Comparison of ENCODE assay signal across 19 cellular contexts in the genomic region with DNA sequence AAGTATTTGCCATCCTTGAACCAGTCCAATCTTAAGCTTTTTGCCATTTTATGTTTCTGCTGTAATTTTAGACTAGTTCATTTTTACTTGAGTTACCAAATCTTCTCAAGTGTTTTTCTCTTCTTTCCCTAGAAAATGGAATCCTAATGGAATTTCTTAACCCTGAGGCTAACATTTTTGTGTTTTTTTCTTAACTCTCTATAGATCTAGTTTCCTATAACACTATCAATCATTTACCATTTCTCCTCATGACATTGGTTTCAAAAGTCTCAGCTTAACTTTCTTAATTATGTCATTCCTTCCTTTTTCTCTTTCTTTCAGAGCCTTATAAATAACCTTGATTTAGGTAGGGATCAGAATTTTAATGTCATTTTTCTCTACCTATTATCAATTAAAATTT. TPM values are rescaled to one million over a fixed set of nuclear protein-coding genes. Genes with fewer than 3 reads are reported as not detected.
DNase-seq lines count a peak whose midpoint lies in the region; ATAC-seq, FAIRE-seq and TF ChIP-seq lines count a peak whose summit lies in the region.
"Had no signal": no experiment of that assay in that cellular context is flagged by ENCODE, and none has a peak within 500 bp of the region (broad histone marks: within the 10 kb centered on the region; RNA-seq: fewer than 3 reads in every experiment).

No MANE protein-coding gene starts in this region.

- no peak overlapping the region for H3K4me3 ChIP-seq in HEK293 (ENCODE audit: low read depth, low read length)
- no peak overlapping the region for H3K4me3 ChIP-seq in GM12878
- no peak overlapping the region for H3K4me3 ChIP-seq in MG63
- H3K4me3 ChIP-seq: A549, cardiac muscle cell, uterus had no signal

- no peaks in the 10 kb centered on the region for H3K79me2 ChIP-seq in GM12878 (ENCODE audit: control insufficient read depth, insufficient read depth, low read length)

- SMC1A ChIA-PET in GM12878 (lab: Charles Lee; ENCODE audit: uncharacterized antibody, unreplicated experiment), result interaction anchor here (1.0 to 3.8 kb wide), 10 partner anchors 9 to 174 kb away, joined by 3 to 19 read pairs (median 4); no protein-coding TSS in a partner anchor

- peaks cover 11% of the 10 kb centered on the region for H3K4me1 Mint-ChIP-seq in activated T-cell treated with anti-CD3 and anti-CD28 coated beads, Interleukin-2, amount 50 U/mL, for 72 hours (ENCODE audit: low read depth)
- peaks cover 2% of the 10 kb centered on the region for H3K4me1 Mint-ChIP-seq in activated T-cell treated with anti-CD3 and anti-CD28 coated beads, Interleukin-2, amount 50 U/mL, for 4 hours (ENCODE audit: low read depth)
- peaks cover 25% of the 10 kb centered on the region for H3K4me1 Mint-ChIP-seq in stimulated activated memory B cell treated with anti-CD40 and anti-IgM and Interleukin-4, amounts not matched to agents 10 μg/mL and 1 μg/mL and 100 μg/mL, for 72 hours
- H3K4me1 Mint-ChIP-seq: immature natural killer cell, memory B cell had no signal

- H3K36me3 ChIP-seq in HEK293 (ENCODE audit: control insufficient read depth in 2 of 2, insufficient read depth in 1 of 2, low read length in 2 of 2), result peaks cover 43 to 59% of the 10 kb centered on the region in 2 experiments
- H3K36me3 ChIP-seq in GM12878 (ENCODE audit: control insufficient read depth in 2 of 2, insufficient read depth in 2 of 2, low read length in 1 of 2), result peaks cover 2 to 25% of the 10 kb centered on the region in 2 experiments; a peak in 3 of 4 replicates
- H3K36me3 ChIP-seq in MG63, result peaks cover 27% of the 10 kb centered on the region

- FAIRE-seq in GM12878 (lab: Jason Lieb, UNC), result no peak
- FAIRE-seq: A549 had no signal

- H3K9me3 Mint-ChIP-seq in activated T-cell treated with anti-CD3 and anti-CD28 coated beads, Interleukin-2, amount 50 U/mL, for 72 hours, result no peaks in the 10 kb centered on the region
- H3K9me3 Mint-ChIP-seq in activated T-cell treated with anti-CD3 and anti-CD28 coated beads, Interleukin-2, amount 50 U/mL, for 4 hours, result no peaks in the 10 kb centered on the region
- H3K9me3 Mint-ChIP-seq in stimulated activated memory B cell treated with anti-CD40 and anti-IgM and Interleukin-4, amounts not matched to agents 10 μg/mL and 1 μg/mL and 100 μg/mL, for 72 hours, result no peaks in the 10 kb centered on the region
- H3K9me3 Mint-ChIP-seq: activated T-helper 2 cell treated with anti-CD3 and anti-CD28 coated beads, Interferon-gamma antibody, Interleukin-2, Interleukin-4, amounts not matched to agents 10 μg/mL and 5 μg/mL and 100 μg/mL, durations not matched to agents 14 hours and 24 hours and 36 hours; immature natural killer cell; memory B cell had no signal

- RAD21 ChIA-PET in GM12878 (lab: Charles Lee; ENCODE audit: unreplicated experiment), result no interaction called here

- CTCF ChIA-PET in HEK293 (lab: Yijun Ruan, JAX), result no interaction called here
- CTCF ChIA-PET in GM12878 (lab: Yijun Ruan, JAX), result interaction anchor here (0.8 to 1.9 kb wide), 5 partner anchors 9 to 238 kb away, joined by 3 to 5 read pairs (median 3); no protein-coding TSS in a partner anchor

- no peak for TF ChIP-seq RAD21 in GM12878 (IDR thresholded peaks at IDR 0.05; ENCODE audit: insufficient read depth, low read depth, low read length)

- POLR2A ChIA-PET in HEK293 (lab: Yijun Ruan, JAX) (interaction anchor here (0.8 kb wide), 1 partner anchor 11 kb away, joined by 3 read pairs; no protein-coding TSS in a partner anchor), GM12878 (lab: Charles Lee) (interaction anchor here (0.6 kb wide), 2 partner anchors 37 to 1602 kb away, joined by 3 to 9 read pairs; no protein-coding TSS in a partner anchor)

- no peak for ATAC-seq in activated T-cell treated with anti-CD3 and anti-CD28 coated beads, Interleukin-2, amount 50 U/mL, for 72 hours (replicated peaks in 1 of 2)
- ATAC-seq in activated T-cell treated with anti-CD3 and anti-CD28 coated beads, Interleukin-2, amount 50 U/mL, for 4 hours, result no peak
- peak; percentile 46 for ATAC-seq in GM12878
- no peak for ATAC-seq in stimulated activated memory B cell treated with anti-CD40 and anti-IgM and Interleukin-4, amounts not matched to agents 10 μg/mL and 1 μg/mL and 100 μg/mL, for 72 hours
- ATAC-seq: A549 had no signal

- H3K9me3 ChIP-seq in HEK293 (ENCODE audit: control insufficient read depth, insufficient read depth, low read depth, low read length) (no peaks in the 10 kb centered on the region), GM12878 (replicated peaks; ENCODE audit: control insufficient read depth, insufficient read depth, low read length) (no peaks in the 10 kb centered on the region), MG63 (no peaks in the 10 kb centered on the region)
- H3K9me3 ChIP-seq: A549, uterus had no signal

- H3K27me3 ChIP-seq in GM12878 (replicated peaks in 1 of 2; ENCODE audit: control insufficient read depth in 2 of 2, insufficient read depth in 2 of 2, low read length in 1 of 2) (no peaks in the 10 kb centered on the region), MG63 (no peaks in the 10 kb centered on the region)
- H3K27me3 ChIP-seq: cardiac muscle cell, uterus had no signal

- H3K4me2 ChIP-seq in GM12878 (ENCODE audit: control insufficient read depth, insufficient read depth), result no peak overlapping the region
- H3K4me2 ChIP-seq: A549 had no signal

- peaks cover 0 to 33% of the 10 kb centered on the region in 2 donors for H3K36me3 Mint-ChIP-seq in activated T-cell treated with anti-CD3 and anti-CD28 coated beads, Interleukin-2, amount 50 U/mL, for 72 hours (ENCODE audit: insufficient read depth in 2 of 2)
- peaks cover 50% of the 10 kb centered on the region for H3K36me3 Mint-ChIP-seq in activated T-cell treated with anti-CD3 and anti-CD28 coated beads, Interleukin-2, amount 50 U/mL, for 4 hours (ENCODE audit: insufficient read depth)
- peaks cover 75% of the 10 kb centered on the region for H3K36me3 Mint-ChIP-seq in stimulated activated memory B cell treated with anti-CD40 and anti-IgM and Interleukin-4, amounts not matched to agents 10 μg/mL and 1 μg/mL and 100 μg/mL, for 72 hours

- TF ChIP-seq CTCF in HEK293 (tag by site-specific recombination; IDR thresholded peaks at IDR 0.05), result no peak
- TF ChIP-seq CTCF in GM12878 (IDR thresholded peaks at IDR 0.05 in 2 of 3, conservative IDR thresholded peaks at IDR 0.05 in 1 of 3; ENCODE audit: control insufficient read depth in 2 of 3, extremely low read depth in 1 of 3, insufficient read depth in 1 of 3, low read depth in 3 of 3, low read length in 3 of 3), result no peak

- H3K27ac Mint-ChIP-seq in activated T-cell treated with anti-CD3 and anti-CD28 coated beads, Interleukin-2, amount 50 U/mL, for 72 hours, result peak overlapping the region; percentile 71
- H3K27ac Mint-ChIP-seq in stimulated activated memory B cell treated with anti-CD40 and anti-IgM and Interleukin-4, amounts not matched to agents 10 μg/mL and 1 μg/mL and 100 μg/mL, for 72 hours, result peak overlapping the region; percentile 4
- H3K27ac Mint-ChIP-seq: activated T-helper 2 cell treated with anti-CD3 and anti-CD28 coated beads, Interferon-gamma antibody, Interleukin-2, Interleukin-4, amounts not matched to agents 10 μg/mL and 5 μg/mL and 100 μg/mL, durations not matched to agents 14 hours and 24 hours and 36 hours; memory B cell had no signal

- no peak for TF ChIP-seq EP300 in GM12878 (IDR thresholded peaks at IDR 0.05; ENCODE audit: borderline replicate concordance in 1 of 2, control insufficient read depth in 1 of 2, low read depth in 2 of 2, low read length in 2 of 2)

- H2AFZ ChIP-seq in GM12878 (ENCODE audit: control insufficient read depth, low read depth, low read length), result no peak overlapping the region

- in situ Hi-C loops in GM12878 (cut with MboI), result no loop called here

- intact Hi-C loops in GM12878 (cut with micrococcal nuclease; ENCODE audit: unreplicated experiment) (no loop called here), posterior vena cava (cut with DNase I) (no loop called here)

- H4K20me1 ChIP-seq in GM12878 (ENCODE audit: control insufficient read depth, insufficient read depth), result no peaks in the 10 kb centered on the region

- H3K27ac ChIP-seq in HEK293 (ENCODE audit: extremely low read depth, low read depth, low read length) (no peak overlapping the region), GM12878 (ENCODE audit: control insufficient read depth, insufficient read depth) (no peak overlapping the region)
- H3K27ac ChIP-seq: A549, cardiac muscle cell, VCaP had no signal

- DNase-seq in activated T-cell treated with anti-CD3 and anti-CD28 coated beads, Interleukin-2, amount 50 U/mL, for 72 hours, result no peak
- DNase-seq in activated T-cell treated with anti-CD3 and anti-CD28 coated beads, Interleukin-2, amount 50 U/mL, for 4 hours, result no peak
- DNase-seq in GM12878 (ENCODE audit: low read depth, low spot score) (no peak), MG63 (no peak), putamen (ENCODE audit: low spot score) (no peak), posterior vena cava (ENCODE audit: low spot score) (no peak)
- DNase-seq: EL; head of caudate nucleus; immature natural killer cell; NCI-H1436; NK-92 treated with Interleukin-12 subunit alpha and Interleukin-12 subunit beta, amount 100 ng/mL, for 24 hours; uterus had no signal

- H3K27me3 Mint-ChIP-seq in activated T-cell treated with anti-CD3 and anti-CD28 coated beads, Interleukin-2, amount 50 U/mL, for 72 hours (ENCODE audit: low read depth), result no peaks in the 10 kb centered on the region
- no peaks in the 10 kb centered on the region for H3K27me3 Mint-ChIP-seq in activated T-cell treated with anti-CD3 and anti-CD28 coated beads, Interleukin-2, amount 50 U/mL, for 4 hours (ENCODE audit: low read depth)
- no peaks in the 10 kb centered on the region for H3K27me3 Mint-ChIP-seq in stimulated activated memory B cell treated with anti-CD40 and anti-IgM and Interleukin-4, amounts not matched to agents 10 μg/mL and 1 μg/mL and 100 μg/mL, for 72 hours
- H3K27me3 Mint-ChIP-seq: memory B cell had no signal

- no peak overlapping the region for H3K9ac ChIP-seq in GM12878 (ENCODE audit: control insufficient read depth, insufficient read depth, low read length)

- H3K4me3 Mint-ChIP-seq in activated T-cell treated with anti-CD3 and anti-CD28 coated beads, Interleukin-2, amount 50 U/mL, for 72 hours, result no peak overlapping the region
- no peak overlapping the region for H3K4me3 Mint-ChIP-seq in activated T-cell treated with anti-CD3 and anti-CD28 coated beads, Interleukin-2, amount 50 U/mL, for 4 hours
- H3K4me3 Mint-ChIP-seq in stimulated activated memory B cell treated with anti-CD40 and anti-IgM and Interleukin-4, amounts not matched to agents 10 μg/mL and 1 μg/mL and 100 μg/mL, for 72 hours, result no peak overlapping the region
- H3K4me3 Mint-ChIP-seq: immature natural killer cell, memory B cell had no signal

- BruUV-seq in GM12878 (replicated peaks; lab: Mats Ljungman, UMichigan), result no TSS peak

- no peak for TF ChIP-seq POLR2A in GM12878 (IDR thresholded peaks at IDR 0.05; ENCODE audit: low read depth, low read length)

- H3K4me1 ChIP-seq in HEK293 (ENCODE audit: control insufficient read depth, insufficient read depth, low read length) (no peaks in the 10 kb centered on the region), GM12878 (ENCODE audit: control insufficient read depth, insufficient read depth, low read length) (no peaks in the 10 kb centered on the region)
- H3K4me1 ChIP-seq: uterus had no signal

RNA-seq across cellular contexts. Expression of a gene that starts 54.8 kb away (rescaled TPM):
- total RNA-seq in activated T-cell treated with anti-CD3 and anti-CD28 coated beads, Interleukin-2, amount 50 U/mL, for 72 hours, result 10 to 100 TPM; 99.4 to 99.7 TPM
- total RNA-seq in activated T-cell treated with anti-CD3 and anti-CD28 coated beads, Interleukin-2, amount 50 U/mL, for 4 hours, result 10 to 100 TPM; 56.6 to 67.7 (median 57.4) TPM
- total RNA-seq in GM12878 (2013; cell fraction: nucleolus; rRNA removed), result 338 and 339 TPM in 2 replicates
- total RNA-seq in GM12878 (2014; rRNA removed), result 48.9 and 50.8 TPM in 2 replicates
- total RNA-seq in GM12878 (2014; rRNA removed; fragmentation: Illumina TruSeq; extraction: Trizol), result 70.0 and 75.2 TPM in 2 replicates
- 46.9 and 52.1 TPM in 2 replicates for total RNA-seq in GM12878 (2021)
- 12.9 TPM for polyA plus RNA-seq in GM12878 (2011; ENCODE audit: low read depth)
- 45.6 and 91.9 TPM in 2 replicates for polyA plus RNA-seq in GM12878 (2011; rRNA removed)
- 10.9 and 11.5 TPM in 2 replicates for polyA plus RNA-seq in GM12878 (2011; cell fraction: cytosol; rRNA removed)
- 42.8 and 52.2 TPM in 2 replicates for polyA plus RNA-seq in GM12878 (2011; cell fraction: nucleus; rRNA removed)
- polyA plus RNA-seq in GM12878 (2012), result 25.4 and 32.2 TPM in 2 replicates
- 56.1 and 79.1 TPM in 2 replicates for polyA plus RNA-seq in GM12878 (2014; fragmentation: Illumina TruSeq; extraction: Trizol)
- polyA plus RNA-seq in GM12878 (2014; fragmentation: Nextera tagmentation; extraction: Ambion mirVana), result 10 to 100 TPM; 10.7 to 17.2 TPM
- polyA plus RNA-seq in GM12878 (2014; rRNA removed), result 31.6 and 36.5 TPM in 2 replicates
- 10 to 100 TPM; 36.6 to 39.0 TPM for polyA plus RNA-seq in GM12878 (2016; fragmentation: Nextera tagmentation; extraction: Ambion mirVana)
- polyA minus RNA-seq in GM12878 (2011; rRNA and poly(A)+ RNA removed), result 27.5 and 37.7 TPM in 2 replicates
- 16.3 and 19.2 TPM in 2 replicates for polyA minus RNA-seq in GM12878 (2011; cell fraction: cytosol; rRNA and poly(A)+ RNA removed)
- polyA minus RNA-seq in GM12878 (2011; cell fraction: nucleus; rRNA and poly(A)+ RNA removed), result 49.0 and 102 TPM in 2 replicates
- total RNA-seq in MG63 (2014; rRNA removed; shearing (Covaris generic); ENCODE audit: low replicate concordance), result 40.6 and 69.9 TPM in 2 replicates
- 100 to 1,000 TPM in 1 of 2 donors, 10 to 100 TPM in 1; 98.5 to 109 TPM for total RNA-seq in posterior vena cava
